ENCODE assay signal across 1 cellular context in genomic region chr3:196357905-196358304, GRCh38.
A peak's percentile ranks its signal among the peaks of the same experiment; 100 is the strongest.
TF ChIP-seq lines count a peak whose summit lies in the region.

No MANE protein-coding gene starts in this region.

TF ChIP-seq in GM12878, 131 proteins besides CTCF, POLR2A, EP300 and RAD21:
- TF ChIP-seq WRNIP1 (IDR thresholded peaks at IDR 0.05; ENCODE audit: borderline replicate concordance, low read depth, low read length) (no peak), KDM1A (IDR thresholded peaks at IDR 0.05; ENCODE audit: borderline replicate concordance) (no peak), RUNX3 (IDR thresholded peaks at IDR 0.05; ENCODE audit: low read length) (peak; percentile 18; the same call in 1 of the 2 replicates), NR2C2 (IDR thresholded peaks at IDR 0.05; ENCODE audit: borderline replicate concordance, control insufficient read depth, insufficient read length, low read depth) (no peak), FOXM1 (IDR thresholded peaks at IDR 0.05; ENCODE audit: low read depth, low read length) (no peak), MEF2A (IDR thresholded peaks at IDR 0.05; ENCODE audit: insufficient read depth, low read depth, low read length) (no peak), NR2C1 (IDR thresholded peaks at IDR 0.05) (no peak), NFIC (IDR thresholded peaks at IDR 0.05; ENCODE audit: low read depth, low read length) (no peak), TCF7 (IDR thresholded peaks at IDR 0.05; ENCODE audit: borderline replicate concordance) (no peak), IRF4 (IDR thresholded peaks at IDR 0.05; ENCODE audit: low read depth, low read length) (no peak), MEF2B (IDR thresholded peaks at IDR 0.05; ENCODE audit: partially characterized antibody, poor library complexity, severe bottlenecking) (peak; percentile 78), CEBPZ (IDR thresholded peaks at IDR 0.05; ENCODE audit: low read depth, low read length) (no peak), ZNF274 (IDR thresholded peaks at IDR 0.05; ENCODE audit: insufficient read depth, insufficient read length) (no peak), EED (IDR thresholded peaks at IDR 0.05; ENCODE audit: low read depth) (no peak), SMAD5 (IDR thresholded peaks at IDR 0.05; ENCODE audit: low read depth) (no peak), BCL3 (IDR thresholded peaks at IDR 0.05; ENCODE audit: borderline replicate concordance, insufficient read depth, low read depth, low read length, poor library complexity, severe bottlenecking) (no peak), TCF12 (IDR thresholded peaks at IDR 0.05; ENCODE audit: low read depth, low read length) (no peak), EGR1 (IDR thresholded peaks at IDR 0.05; ENCODE audit: borderline replicate concordance in 1 of 2, low read depth in 2 of 2, low read length in 2 of 2) (no peak), RB1 (IDR thresholded peaks at IDR 0.05; ENCODE audit: borderline replicate concordance) (no peak), ZNF217 (IDR thresholded peaks at IDR 0.05) (no peak), SMARCA5 (IDR thresholded peaks at IDR 0.05) (no peak), ASH2L (IDR thresholded peaks at IDR 0.05; ENCODE audit: borderline replicate concordance, low read depth) (no peak), DPF2 (IDR thresholded peaks at IDR 0.05) (no peak), SRF (IDR thresholded peaks at IDR 0.05; ENCODE audit: low read depth in 2 of 2, low read length in 2 of 2) (no peak)
- TF ChIP-seq, protein P1, sequence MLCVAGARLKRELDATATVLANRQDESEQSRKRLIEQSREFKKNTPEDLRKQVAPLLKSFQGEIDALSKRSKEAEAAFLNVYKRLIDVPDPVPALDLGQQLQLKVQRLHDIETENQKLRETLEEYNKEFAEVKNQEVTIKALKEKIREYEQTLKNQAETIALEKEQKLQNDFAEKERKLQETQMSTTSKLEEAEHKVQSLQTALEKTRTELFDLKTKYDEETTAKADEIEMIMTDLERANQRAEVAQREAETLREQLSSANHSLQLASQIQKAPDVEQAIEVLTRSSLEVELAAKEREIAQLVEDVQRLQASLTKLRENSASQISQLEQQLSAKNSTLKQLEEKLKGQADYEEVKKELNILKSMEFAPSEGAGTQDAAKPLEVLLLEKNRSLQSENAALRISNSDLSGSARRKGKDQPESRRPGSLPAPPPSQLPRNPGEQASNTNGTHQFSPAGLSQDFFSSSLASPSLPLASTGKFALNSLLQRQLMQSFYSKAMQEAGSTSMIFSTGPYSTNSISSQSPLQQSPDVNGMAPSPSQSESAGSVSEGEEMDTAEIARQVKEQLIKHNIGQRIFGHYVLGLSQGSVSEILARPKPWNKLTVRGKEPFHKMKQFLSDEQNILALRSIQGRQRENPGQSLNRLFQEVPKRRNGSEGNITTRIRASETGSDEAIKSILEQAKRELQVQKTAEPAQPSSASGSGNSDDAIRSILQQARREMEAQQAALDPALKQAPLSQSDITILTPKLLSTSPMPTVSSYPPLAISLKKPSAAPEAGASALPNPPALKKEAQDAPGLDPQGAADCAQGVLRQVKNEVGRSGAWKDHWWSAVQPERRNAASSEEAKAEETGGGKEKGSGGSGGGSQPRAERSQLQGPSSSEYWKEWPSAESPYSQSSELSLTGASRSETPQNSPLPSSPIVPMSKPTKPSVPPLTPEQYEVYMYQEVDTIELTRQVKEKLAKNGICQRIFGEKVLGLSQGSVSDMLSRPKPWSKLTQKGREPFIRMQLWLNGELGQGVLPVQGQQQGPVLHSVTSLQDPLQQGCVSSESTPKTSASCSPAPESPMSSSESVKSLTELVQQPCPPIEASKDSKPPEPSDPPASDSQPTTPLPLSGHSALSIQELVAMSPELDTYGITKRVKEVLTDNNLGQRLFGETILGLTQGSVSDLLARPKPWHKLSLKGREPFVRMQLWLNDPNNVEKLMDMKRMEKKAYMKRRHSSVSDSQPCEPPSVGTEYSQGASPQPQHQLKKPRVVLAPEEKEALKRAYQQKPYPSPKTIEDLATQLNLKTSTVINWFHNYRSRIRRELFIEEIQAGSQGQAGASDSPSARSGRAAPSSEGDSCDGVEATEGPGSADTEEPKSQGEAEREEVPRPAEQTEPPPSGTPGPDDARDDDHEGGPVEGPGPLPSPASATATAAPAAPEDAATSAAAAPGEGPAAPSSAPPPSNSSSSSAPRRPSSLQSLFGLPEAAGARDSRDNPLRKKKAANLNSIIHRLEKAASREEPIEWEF (IDR thresholded peaks at IDR 0.05; ENCODE audit: insufficient replicate concordance, low read depth, low read length): no peak
- TF ChIP-seq, protein P2, sequence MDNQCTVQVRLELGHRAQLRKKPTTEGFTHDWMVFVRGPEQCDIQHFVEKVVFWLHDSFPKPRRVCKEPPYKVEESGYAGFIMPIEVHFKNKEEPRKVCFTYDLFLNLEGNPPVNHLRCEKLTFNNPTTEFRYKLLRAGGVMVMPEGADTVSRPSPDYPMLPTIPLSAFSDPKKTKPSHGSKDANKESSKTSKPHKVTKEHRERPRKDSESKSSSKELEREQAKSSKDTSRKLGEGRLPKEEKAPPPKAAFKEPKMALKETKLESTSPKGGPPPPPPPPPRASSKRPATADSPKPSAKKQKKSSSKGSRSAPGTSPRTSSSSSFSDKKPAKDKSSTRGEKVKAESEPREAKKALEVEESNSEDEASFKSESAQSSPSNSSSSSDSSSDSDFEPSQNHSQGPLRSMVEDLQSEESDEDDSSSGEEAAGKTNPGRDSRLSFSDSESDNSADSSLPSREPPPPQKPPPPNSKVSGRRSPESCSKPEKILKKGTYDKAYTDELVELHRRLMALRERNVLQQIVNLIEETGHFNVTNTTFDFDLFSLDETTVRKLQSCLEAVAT (IDR thresholded peaks at IDR 0.05): 0 out of 2 replicates have a peak, but pooled peaks have one; percentile 25
TF ChIP-seq in GM12878: peak in this region for 3.
